20 cellular contexts compared by ENCODE assay signal in genomic region chr1:161082483-161082882, GRCh38. TPM values are rescaled to one million over a fixed set of nuclear protein-coding genes. Genes with fewer than 3 reads are reported as not detected.
DNase-seq lines count a peak whose midpoint lies in the region; FAIRE-seq and TF ChIP-seq lines count a peak whose summit lies in the region.
"Had no signal": no experiment of that assay in that cellular context is flagged by ENCODE, and none has a peak within 500 bp of the region (broad histone marks: within the 10 kb centered on the region; RNA-seq: fewer than 3 reads in every experiment).

No MANE protein-coding gene starts in this region.

- intact Hi-C loops in Calu3 (cut with micrococcal nuclease; ENCODE audit: unreplicated experiment) (loop anchor here (2.0 to 5.0 kb wide), 2 partner anchors 14 to 35 kb away; partner anchors contain the start of gene USF1), MCF 10A (cut with micrococcal nuclease) (loop anchor here (10.0 kb wide), 1 partner anchor 738 kb away; the partner anchor contains the start of genes COPA and NCSTN)

- H3K9me1 ChIP-seq in keratinocyte (ENCODE audit: control insufficient read depth, extremely low read depth, insufficient read depth, low read length), result no peaks in the 10 kb centered on the region

- peaks cover 31% of the 10 kb centered on the region for H3F3A ChIP-seq in smooth muscle cell (ENCODE audit: low read depth)

- peaks cover 69% of the 10 kb centered on the region for H3K36me3 Mint-ChIP-seq in Calu3 (ENCODE audit: insufficient read depth, unreplicated experiment)
- peaks cover 6% of the 10 kb centered on the region for H3K36me3 Mint-ChIP-seq in MCF 10A (ENCODE audit: insufficient read depth, unreplicated experiment)
- no peaks in the 10 kb centered on the region for H3K36me3 Mint-ChIP-seq in osteocyte (ENCODE audit: unreplicated experiment)

- 83% methylated on average over 2 of the region's 2 CpGs for WGBS in smooth muscle cell (ENCODE audit: low lambda C conversion rate)

- H4K20me1 ChIP-seq in keratinocyte (ENCODE audit: control insufficient read depth, extremely low read depth, insufficient read depth, low read length), result no peaks in the 10 kb centered on the region
- H4K20me1 ChIP-seq in smooth muscle cell (ENCODE audit: low read depth), result no peaks in the 10 kb centered on the region

- H2AFZ ChIP-seq in keratinocyte (ENCODE audit: control insufficient read depth, low read length) (no peak overlapping the region), smooth muscle cell (ENCODE audit: low read depth) (no peak overlapping the region)

- dilution Hi-C loops in keratinocyte (cut with MboI; ENCODE audit: extremely low pct_ligation_motif_present, low sequenced_read_pairs), result no loop called here

- POLR2A ChIA-PET in MCF 10A (lab: Yijun Ruan, JAX), result interaction anchor here (0.9 to 3.4 kb wide), 6 partner anchors 7 to 62 kb away, joined by 3 to 29 read pairs (median 12); partner anchors contain the start of genes F11R, NIT1, PFDN2 and USF1

- peak overlapping the region; percentile 25 for H3K27ac Mint-ChIP-seq in Calu3 (ENCODE audit: unreplicated experiment)
- peak overlapping the region; percentile 90 for H3K27ac Mint-ChIP-seq in MCF 10A (ENCODE audit: low read depth, unreplicated experiment)
- no peak overlapping the region for H3K27ac Mint-ChIP-seq in osteocyte (ENCODE audit: unreplicated experiment)
- H3K27ac Mint-ChIP-seq: activated CD4-positive, alpha-beta memory T cell treated with anti-CD3 and anti-CD28 coated beads, Interleukin-2, amount 10 ng/mL, durations not matched to agents 7 days and 5 days had no signal

- no peak for TF ChIP-seq CTCF in Calu3 (IDR thresholded peaks at IDR 0.05; ENCODE audit: unreplicated experiment)
- TF ChIP-seq CTCF in MCF 10A (IDR thresholded peaks at IDR 0.05; ENCODE audit: unreplicated experiment), result no peak
- TF ChIP-seq CTCF in keratinocyte (optimal IDR thresholded peaks at IDR 0.05 in 1 of 3, IDR thresholded peaks at IDR 0.05 in 1 of 3, conservative IDR thresholded peaks at IDR 0.05 in 1 of 3; ENCODE audit: extremely low read depth in 1 of 3, insufficient read depth in 2 of 3, low read length in 3 of 3), result no peak
- no peak for TF ChIP-seq CTCF in smooth muscle cell (IDR thresholded peaks at IDR 0.05; ENCODE audit: borderline replicate concordance, insufficient read depth, poor library complexity, severe bottlenecking)
- TF ChIP-seq CTCF in osteocyte (IDR thresholded peaks at IDR 0.05), result no peak

- H3K9me3 Mint-ChIP-seq in Calu3 (ENCODE audit: low read depth, unreplicated experiment) (no peaks in the 10 kb centered on the region), MCF 10A (ENCODE audit: unreplicated experiment) (no peaks in the 10 kb centered on the region), osteocyte (ENCODE audit: unreplicated experiment) (no peaks in the 10 kb centered on the region)
- H3K9me3 Mint-ChIP-seq: activated CD4-positive, alpha-beta memory T cell treated with anti-CD3 and anti-CD28 coated beads, Interleukin-2, amount 10 ng/mL, durations not matched to agents 7 days and 5 days; central memory CD8-positive, alpha-beta T cell had no signal

- H3K36me3 ChIP-seq in keratinocyte (ENCODE audit: control insufficient read depth in 2 of 2, extremely low read depth in 1 of 2, insufficient read depth in 2 of 2, low read length in 2 of 2) (no peaks in the 10 kb centered on the region), smooth muscle cell (ENCODE audit: low read depth) (no peaks in the 10 kb centered on the region)

- H3K4me1 Mint-ChIP-seq in Calu3 (ENCODE audit: low read depth, unreplicated experiment) (peaks cover 78% of the 10 kb centered on the region), MCF 10A (ENCODE audit: insufficient read depth, unreplicated experiment) (peaks cover 71% of the 10 kb centered on the region), osteocyte (ENCODE audit: unreplicated experiment) (peaks cover 7% of the 10 kb centered on the region)
- H3K4me1 Mint-ChIP-seq: central memory CD8-positive, alpha-beta T cell had no signal

- H3K4me3 ChIP-seq in keratinocyte (ENCODE audit: control insufficient read depth in 2 of 3, extremely low read depth in 1 of 3, insufficient read depth in 2 of 3, low read depth in 1 of 3, low read length in 3 of 3), result no peak overlapping the region
- H3K4me3 ChIP-seq in smooth muscle cell, result no peak overlapping the region

- no peaks in the 10 kb centered on the region for H3K27me3 Mint-ChIP-seq in Calu3 (ENCODE audit: unreplicated experiment)
- H3K27me3 Mint-ChIP-seq in MCF 10A (ENCODE audit: insufficient read depth, unreplicated experiment), result no peaks in the 10 kb centered on the region
- no peaks in the 10 kb centered on the region for H3K27me3 Mint-ChIP-seq in osteocyte (ENCODE audit: unreplicated experiment)
- H3K27me3 Mint-ChIP-seq: central memory CD8-positive, alpha-beta T cell had no signal

- H3K79me2 ChIP-seq in keratinocyte (ENCODE audit: control insufficient read depth, insufficient read depth, low read length) (no peaks in the 10 kb centered on the region), smooth muscle cell (ENCODE audit: low read depth) (no peaks in the 10 kb centered on the region)

- no peak for FAIRE-seq in keratinocyte (lab: Jason Lieb, UNC)

- CTCF ChIA-PET in Calu3 (lab: Charles Lee), result interaction anchor here (0.7 to 2.0 kb wide), 4 partner anchors 10 to 85 kb away, joined by 3 to 5 read pairs (median 4); partner anchors contain the start of gene USF1
- CTCF ChIA-PET in MCF 10A (lab: Yijun Ruan, JAX), result interaction anchor here (0.6 to 7.0 kb wide), 8 partner anchors 9 to 292 kb away, joined by 3 to 47 read pairs (median 5); partner anchors contain the start of gene KLHDC9

- no TSS peak for BruUV-seq in Calu3 (replicated peaks; lab: Mats Ljungman, UMichigan)
- BruUV-seq in MCF 10A (replicated peaks; lab: Mats Ljungman, UMichigan), result no TSS peak

- H3K9ac ChIP-seq in keratinocyte (ENCODE audit: control insufficient read depth, extremely low read depth, insufficient read depth, low read length) (no peak overlapping the region), smooth muscle cell (ENCODE audit: low read depth) (peak overlapping the region; percentile 83)
- H3K9ac ChIP-seq: KMS-11 had no signal

- H3K4me3 Mint-ChIP-seq in Calu3 (ENCODE audit: low read depth, unreplicated experiment), result peak overlapping the region; percentile 77
- no peak overlapping the region for H3K4me3 Mint-ChIP-seq in MCF 10A (ENCODE audit: unreplicated experiment)
- no peak overlapping the region for H3K4me3 Mint-ChIP-seq in osteocyte (ENCODE audit: unreplicated experiment)
- H3K4me3 Mint-ChIP-seq: activated CD4-positive, alpha-beta memory T cell treated with anti-CD3 and anti-CD28 coated beads, Interleukin-2, amount 10 ng/mL, durations not matched to agents 7 days and 5 days; central memory CD8-positive, alpha-beta T cell had no signal

- H3K9me3 ChIP-seq in keratinocyte (ENCODE audit: control insufficient read depth, low read depth, low read length) (no peaks in the 10 kb centered on the region), smooth muscle cell (replicated peaks; ENCODE audit: low read depth) (no peaks in the 10 kb centered on the region)

- H3K27me3 ChIP-seq in keratinocyte (ENCODE audit: control insufficient read depth, extremely low read depth, insufficient read depth, low read length), result no peaks in the 10 kb centered on the region
- H3K27me3 ChIP-seq in smooth muscle cell (ENCODE audit: low read depth), result no peaks in the 10 kb centered on the region

- H3K27ac ChIP-seq in keratinocyte (ENCODE audit: control insufficient read depth, insufficient read depth, low read length) (peak overlapping the region; percentile 92), smooth muscle cell (ENCODE audit: low read depth) (peak overlapping the region; percentile 96)
- H3K27ac ChIP-seq: KMS-11 had no signal

- H3K4me1 ChIP-seq in keratinocyte (ENCODE audit: control insufficient read depth, extremely low read depth, insufficient read depth, low read length) (peaks cover 55% of the 10 kb centered on the region), smooth muscle cell (ENCODE audit: low read depth) (peaks cover 34% of the 10 kb centered on the region)

- H3K4me2 ChIP-seq in keratinocyte (ENCODE audit: control insufficient read depth, extremely low read depth, insufficient read depth, low read depth, low read length), result peak overlapping the region; percentile 67
- peak overlapping the region; percentile 42 for H3K4me2 ChIP-seq in smooth muscle cell
- H3K4me2 ChIP-seq: KMS-11 had no signal

- peak; percentile 37 for DNase-seq in Calu3
- DNase-seq in MCF 10A (ENCODE audit: unreplicated experiment), result no peak
- no peak for DNase-seq in keratinocyte (ENCODE audit: low read depth, low spot score)
- no peak for DNase-seq in smooth muscle cell (lab: John Stamatoyannopoulos, UW; ENCODE audit: unreplicated experiment)
- no peak for DNase-seq in T-helper 2 cell
- no peak for DNase-seq in NCI-H524 (lab: John Stamatoyannopoulos, UW)
- no peak for DNase-seq in osteocyte (ENCODE audit: extremely low spot score, unreplicated experiment)
- DNase-seq in NOMO-1 treated with DMSO at 0.1 percent for 48 hours (lab: John Stamatoyannopoulos, UW; ENCODE audit: unreplicated experiment), result no peak
- DNase-seq: activated CD4-positive, alpha-beta memory T cell treated with anti-CD3 and anti-CD28 coated beads, Interleukin-2, amount 10 ng/mL, durations not matched to agents 7 days and 5 days; activated CD4-positive, CD25-positive, alpha-beta regulatory T cell; activated naive CD4-positive, alpha-beta T cell; amygdala; DMS 273 treated with DMSO at 0.1 percent for 48 hours; effector CD4-positive, alpha-beta T cell; NCI-H1694 treated with DMSO at 0.1 percent for 48 hours; substantia nigra had no signal

RNA-seq across cellular contexts. Expression of gene NECTIN4, which starts 6.9 kb away (rescaled TPM):
- 24.9 and 42.4 TPM in 2 replicates for total RNA-seq in Calu3 (2022)
- 7.0 and 11.2 TPM in 2 replicates for total RNA-seq in MCF 10A (2022)
- polyA plus RNA-seq in keratinocyte, result 6.0 to 19.0 TPM (median 8.6 TPM) in 3 replicates
- 60.1 TPM for polyA plus RNA-seq in keratinocyte (2011; ENCODE audit: low read depth)
- polyA plus RNA-seq in keratinocyte (2011; cell fraction: cytosol; rRNA removed), result 2.6 and 4.3 TPM in 2 replicates
- polyA plus RNA-seq in keratinocyte (2011; cell fraction: nucleus; rRNA removed), result 20.7 and 42.1 TPM in 2 replicates
- 2.9 and 144 TPM in 2 replicates for polyA plus RNA-seq in keratinocyte (2012; ENCODE audit: low replicate concordance)
- polyA minus RNA-seq in keratinocyte, result 7.1 to 52.8 TPM (median 19.4 TPM) in 3 replicates
- 6.5 TPM for polyA minus RNA-seq in keratinocyte (2011; cell fraction: cytosol; rRNA and poly(A)+ RNA removed)
- polyA minus RNA-seq in keratinocyte (2011; cell fraction: nucleus; rRNA and poly(A)+ RNA removed), result 19.1 and 21.9 TPM in 2 replicates
- total RNA-seq in smooth muscle cell, result 18.2 and 27.6 TPM in 2 replicates
- 12.7 and 32.8 TPM in 2 replicates for polyA plus RNA-seq in smooth muscle cell
- not detected in 2 replicates for total RNA-seq in osteocyte
- total RNA-seq: activated CD4-positive, alpha-beta memory T cell treated with anti-CD3 and anti-CD28 coated beads, Interleukin-2, amount 10 ng/mL, durations not matched to agents 7 days and 5 days had no signal
- polyA plus RNA-seq: neural cell had no signal

RNA-seq across cellular contexts. Expression of gene ARHGAP30, which starts 12.8 kb away (rescaled TPM):
- 1.7 and 2.9 TPM in 2 replicates for total RNA-seq in Calu3 (2022)
- 0.34 and 0.58 TPM in 2 replicates for total RNA-seq in MCF 10A (2022)
- polyA plus RNA-seq in keratinocyte, result 0.05 to 0.45 TPM (median 0.16 TPM) in 3 replicates
- polyA plus RNA-seq in keratinocyte (2011; ENCODE audit: low read depth), result 6.6 TPM
- 0.05 and 0.06 TPM in 2 replicates for polyA plus RNA-seq in keratinocyte (2011; cell fraction: cytosol; rRNA removed)
- 0.99 and 1.1 TPM in 2 replicates for polyA plus RNA-seq in keratinocyte (2011; cell fraction: nucleus; rRNA removed)
- polyA plus RNA-seq in keratinocyte (2012; ENCODE audit: low replicate concordance), result 0.29 and 11.6 TPM in 2 replicates
- 0.26 to 0.42 TPM in 2 of 3 replicates, not detected in the other for polyA minus RNA-seq in keratinocyte
- not detected for polyA minus RNA-seq in keratinocyte (2011; cell fraction: cytosol; rRNA and poly(A)+ RNA removed)
- polyA minus RNA-seq in keratinocyte (2011; cell fraction: nucleus; rRNA and poly(A)+ RNA removed), result 0.63 and 0.93 TPM in 2 replicates
- total RNA-seq in smooth muscle cell, result 0.90 and 1.2 TPM in 2 replicates
- 0.13 and 1.1 TPM in 2 replicates for polyA plus RNA-seq in smooth muscle cell
- not detected in 2 replicates for total RNA-seq in osteocyte
- total RNA-seq: fibroblast of lung had no signal
- polyA plus RNA-seq: fibroblast of lung, neural cell had no signal

RNA-seq across cellular contexts. Expression of gene KLHDC9, which starts 15.7 kb away (rescaled TPM):
- total RNA-seq in Calu3 (2022) (5.3 and 7.0 TPM in 2 replicates), MCF 10A (2022) (not detected in 2 replicates), smooth muscle cell (2.2 and 10.0 TPM in 2 replicates), osteocyte (3.6 and 3.7 TPM in 2 replicates)
- polyA plus RNA-seq in keratinocyte (0.32 to 0.73 TPM (median 0.54 TPM) in 3 replicates), smooth muscle cell (3.3 and 4.6 TPM in 2 replicates)
- not detected for polyA plus RNA-seq in keratinocyte (2011; ENCODE audit: low read depth)
- 0.15 and 0.36 TPM in 2 replicates for polyA plus RNA-seq in keratinocyte (2011; cell fraction: cytosol; rRNA removed)
- 0.38 and 1.3 TPM in 2 replicates for polyA plus RNA-seq in keratinocyte (2011; cell fraction: nucleus; rRNA removed)
- 0.17 and 0.40 TPM in 2 replicates for polyA plus RNA-seq in keratinocyte (2012; ENCODE audit: low replicate concordance)
- polyA minus RNA-seq in keratinocyte, result 1.4 TPM in 1 of 3 replicates, not detected in the others
- polyA minus RNA-seq in keratinocyte (2011; cell fraction: cytosol; rRNA and poly(A)+ RNA removed), result not detected
- polyA minus RNA-seq in keratinocyte (2011; cell fraction: nucleus; rRNA and poly(A)+ RNA removed), result not detected in 2 replicates

RNA-seq across cellular contexts. Expression of gene PFDN2, which starts 35.4 kb away (rescaled TPM):
- 121 and 129 TPM in 2 replicates for total RNA-seq in Calu3 (2022)
- 514 and 683 TPM in 2 replicates for total RNA-seq in MCF 10A (2022)
- polyA plus RNA-seq in keratinocyte, result 106 to 228 TPM (median 184 TPM) in 3 replicates
- polyA plus RNA-seq in keratinocyte (2011; ENCODE audit: low read depth), result 260 TPM
- 137 and 187 TPM in 2 replicates for polyA plus RNA-seq in keratinocyte (2011; cell fraction: cytosol; rRNA removed)
- 63.9 and 100 TPM in 2 replicates for polyA plus RNA-seq in keratinocyte (2011; cell fraction: nucleus; rRNA removed)
- polyA plus RNA-seq in keratinocyte (2012; ENCODE audit: low replicate concordance), result 213 and 232 TPM in 2 replicates
- polyA minus RNA-seq in keratinocyte, result 12.6 to 31.6 TPM (median 18.4 TPM) in 3 replicates
- 52.6 TPM for polyA minus RNA-seq in keratinocyte (2011; cell fraction: cytosol; rRNA and poly(A)+ RNA removed)
- polyA minus RNA-seq in keratinocyte (2011; cell fraction: nucleus; rRNA and poly(A)+ RNA removed), result 6.5 and 12.3 TPM in 2 replicates
- total RNA-seq in smooth muscle cell, result 49.0 and 82.0 TPM in 2 replicates
- 139 and 150 TPM in 2 replicates for polyA plus RNA-seq in smooth muscle cell
- 48.9 and 49.2 TPM in 2 replicates for total RNA-seq in osteocyte

RNA-seq across cellular contexts. Expression of gene NIT1, which starts 35.4 kb away (rescaled TPM):
- 49.8 and 52.9 TPM in 2 replicates for total RNA-seq in Calu3 (2022)
- 73.4 and 75.4 TPM in 2 replicates for total RNA-seq in MCF 10A (2022)
- polyA plus RNA-seq in keratinocyte, result 22.9 to 51.0 TPM (median 27.6 TPM) in 3 replicates
- 24.7 TPM for polyA plus RNA-seq in keratinocyte (2011; ENCODE audit: low read depth)
- polyA plus RNA-seq in keratinocyte (2011; cell fraction: cytosol; rRNA removed), result 24.3 and 34.8 TPM in 2 replicates
- 71.9 and 77.7 TPM in 2 replicates for polyA plus RNA-seq in keratinocyte (2011; cell fraction: nucleus; rRNA removed)
- polyA plus RNA-seq in keratinocyte (2012; ENCODE audit: low replicate concordance), result 41.7 and 50.3 TPM in 2 replicates
- polyA minus RNA-seq in keratinocyte, result 28.3 to 68.5 TPM (median 38.7 TPM) in 3 replicates
- 17.3 TPM for polyA minus RNA-seq in keratinocyte (2011; cell fraction: cytosol; rRNA and poly(A)+ RNA removed)
- 20.2 and 27.1 TPM in 2 replicates for polyA minus RNA-seq in keratinocyte (2011; cell fraction: nucleus; rRNA and poly(A)+ RNA removed)
- total RNA-seq in smooth muscle cell, result 33.6 and 37.2 TPM in 2 replicates
- polyA plus RNA-seq in smooth muscle cell, result 37.6 and 53.0 TPM in 2 replicates
- 31.2 and 33.2 TPM in 2 replicates for total RNA-seq in osteocyte
